In the genomic region with DNA sequence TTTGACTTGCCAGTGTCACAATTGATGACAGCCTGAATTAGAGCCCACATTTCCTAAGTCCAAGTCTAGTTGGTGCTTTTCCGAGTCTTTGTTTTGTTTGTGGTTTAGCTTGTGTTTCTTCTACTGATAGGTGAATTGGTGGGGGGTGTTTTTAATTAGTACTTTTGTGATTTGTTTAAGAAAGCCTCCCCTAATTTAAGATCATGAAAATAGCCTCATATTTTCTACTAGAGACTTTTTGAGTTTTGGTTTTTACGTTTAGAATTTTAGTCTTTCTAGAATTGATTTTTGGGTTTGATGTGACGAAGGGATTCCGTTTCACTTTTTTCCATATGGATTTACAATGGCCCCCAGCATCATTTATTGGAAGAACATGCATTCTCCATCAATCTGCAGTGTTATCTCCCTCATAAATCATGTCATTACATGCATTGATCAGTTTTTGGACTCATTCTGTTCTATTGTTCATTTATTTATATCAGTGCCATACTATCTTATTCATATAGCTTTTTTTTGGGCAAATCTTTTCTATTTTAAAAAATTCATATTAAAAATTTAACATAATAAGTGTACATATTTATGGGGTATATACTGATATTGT, we compare ENCODE assay signal across 24 cellular contexts.
"Had no signal": no experiment of that assay in that cellular context is flagged by ENCODE, and none has a peak within 500 bp of the region (broad histone marks: within the 10 kb centered on the region; RNA-seq: fewer than 3 reads in every experiment).

No MANE protein-coding gene starts in this region.

- ATAC-seq: activated CD4-positive, alpha-beta T cell treated with anti-CD3 and anti-CD28 coated beads for 36 hours; activated CD8-positive, alpha-beta memory T cell treated with anti-CD3 and anti-CD28 coated beads, Interleukin-2, amount 10 ng/mL, durations not matched to agents 7 days and 5 days; activated CD8-positive, alpha-beta T cell treated with anti-CD3 and anti-CD28 coated beads, Interleukin-2, amount 10 ng/mL, durations not matched to agents 7 days and 5 days; activated naive CD8-positive, alpha-beta T cell treated with anti-CD3 and anti-CD28 coated beads, Interleukin-2, amount 50 U/mL, for 24 hours; naive thymus-derived CD4-positive, alpha-beta T cell; stimulated activated naive B cell treated with anti-CD40 and anti-IgM and Interleukin-4, amounts not matched to agents 10 μg/mL and 1 μg/mL and 100 μg/mL, for 72 hours; T-helper 17 cell; upper lobe of right lung had no signal

- DNase-seq: activated CD4-positive, alpha-beta T cell treated with anti-CD3 and anti-CD28 coated beads for 36 hours; activated CD4-positive, CD25-positive, alpha-beta regulatory T cell; activated CD8-positive, alpha-beta memory T cell treated with anti-CD3 and anti-CD28 coated beads, Interleukin-2, amount 10 ng/mL, durations not matched to agents 7 days and 5 days; activated CD8-positive, alpha-beta T cell treated with anti-CD3 and anti-CD28 coated beads, Interleukin-2, amount 10 ng/mL, durations not matched to agents 7 days and 5 days; activated naive CD8-positive, alpha-beta T cell treated with anti-CD3 and anti-CD28 coated beads, Interleukin-2, amount 50 U/mL, for 24 hours; activated T-cell treated with anti-CD3 and anti-CD28 coated beads, Interleukin-2, amount 50 U/mL, for 48 hours; amygdala; colonic mucosa; effector memory CD4-positive, alpha-beta T cell; erythroblast; head of caudate nucleus; kidney glomerular epithelial cell; midbrain; naive thymus-derived CD4-positive, alpha-beta T cell; ovary; psoas muscle; stimulated activated CD4-positive, alpha-beta T cell treated with anti-CD3 and anti-CD28 coated beads, Interleukin-15, amount 100 ng/mL, for 24 hours; stimulated activated CD4-positive, alpha-beta T cell treated with anti-CD3 and anti-CD28 coated beads, Interleukin-2, amount 100 ng/mL, for 24 hours; stimulated activated naive B cell treated with anti-CD40 and anti-IgM and Interleukin-4, amounts not matched to agents 10 μg/mL and 1 μg/mL and 100 μg/mL, for 72 hours; stomach; T-helper 17 cell; T1000; tibial artery; upper lobe of right lung had no signal

- H3K27ac ChIP-seq: colonic mucosa, ovary, psoas muscle, stomach, tibial artery, upper lobe of right lung had no signal

- H3K27me3 ChIP-seq: colonic mucosa, ovary, stomach, tibial artery, upper lobe of right lung had no signal

- H3K9me3 ChIP-seq: colonic mucosa, ovary, psoas muscle, stomach, tibial artery, upper lobe of right lung had no signal

- H3K4me3 ChIP-seq: colonic mucosa, ovary, psoas muscle, stomach, tibial artery, upper lobe of right lung had no signal

- H3K4me1 ChIP-seq: colonic mucosa, upper lobe of right lung had no signal

- H3K36me3 ChIP-seq: colonic mucosa, ovary, stomach, tibial artery, upper lobe of right lung had no signal
